Comparison of ENCODE assay signal across 1 cellular context in genomic region chr6:164258421-164258820, GRCh38.
TF ChIP-seq lines count a peak whose summit lies in the region.

No MANE protein-coding gene starts in this region.

TF ChIP-seq in GM23338, 12 proteins besides CTCF, POLR2A, EP300 and RAD21 (continued from another document):
- TF ChIP-seq ETS1 (IDR thresholded peaks at IDR 0.05) (no peak), JUNB (IDR thresholded peaks at IDR 0.05; ENCODE audit: unreplicated experiment) (no peak), STAT1 (IDR thresholded peaks at IDR 0.05; ENCODE audit: unreplicated experiment) (no peak), ZNF462 (CRISPR knock-in tag; IDR thresholded peaks at IDR 0.05) (no peak), EZH2 (IDR thresholded peaks at IDR 0.05; ENCODE audit: low read depth, unreplicated experiment) (no peak)
